Comparison of ENCODE assay signal across 9 cellular contexts in the genomic region with DNA sequence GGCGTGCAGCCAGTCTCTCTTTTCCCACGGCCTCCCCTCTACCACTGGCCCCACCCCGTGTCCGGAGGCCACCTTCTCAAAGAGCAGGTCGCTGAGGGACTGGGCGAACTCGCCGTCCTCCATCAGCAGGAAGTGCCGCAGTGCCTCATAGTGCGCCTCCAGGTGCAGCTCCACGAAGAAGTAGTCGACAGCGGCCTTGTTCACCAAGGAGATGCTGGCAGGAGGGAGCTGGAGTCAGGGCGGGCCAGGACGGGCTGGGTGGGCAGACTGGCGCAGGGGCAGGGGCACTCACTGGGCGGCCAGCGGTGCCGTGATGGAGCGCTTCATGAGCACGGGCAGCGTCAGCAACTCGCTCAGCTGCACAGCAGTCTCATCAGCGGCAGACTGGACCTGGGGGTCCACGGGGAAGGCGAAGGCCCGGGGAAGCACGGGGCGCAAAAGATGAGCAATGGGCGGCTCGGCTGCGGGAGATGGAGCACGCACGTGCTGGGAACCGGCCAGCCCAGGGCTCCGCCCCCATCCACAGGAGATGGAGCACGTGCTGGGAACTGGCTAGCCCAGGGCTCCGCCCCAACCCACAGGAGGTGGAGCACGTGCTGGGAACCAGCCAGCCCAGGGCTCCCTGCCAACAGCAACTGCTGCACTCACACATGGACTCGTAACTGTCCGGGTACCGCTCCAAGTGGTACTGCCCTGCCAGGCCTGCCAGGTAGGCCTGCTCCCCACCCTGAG. TPM values are rescaled to one million over a fixed set of nuclear protein-coding genes. Genes with fewer than 3 reads are reported as not detected.
DNase-seq lines count a peak whose midpoint lies in the region; ATAC-seq and TF ChIP-seq lines count a peak whose summit lies in the region.
"Had no signal": no experiment of that assay in that cellular context is flagged by ENCODE, and none has a peak within 500 bp of the region (broad histone marks: within the 10 kb centered on the region; RNA-seq: fewer than 3 reads in every experiment).

No MANE protein-coding gene starts in this region.

- H3K27ac Mint-ChIP-seq in activated naive CD8-positive, alpha-beta T cell treated with anti-CD3 and anti-CD28 coated beads, Interleukin-2, amount 50 U/mL, for 24 hours: no peak overlapping the region
- no peak overlapping the region for H3K27ac Mint-ChIP-seq in type B pancreatic cell
- H3K27ac Mint-ChIP-seq: activated B cell treated with CpG ODN at 0.5 μM for 24 hours had no signal

- no peak for ATAC-seq in activated naive CD8-positive, alpha-beta T cell treated with anti-CD3 and anti-CD28 coated beads, Interleukin-2, amount 50 U/mL, for 24 hours
- ATAC-seq in HG03457 (IDR thresholded peaks at IDR 0.05; ENCODE audit: unreplicated experiment): no peak

- H3K4me1 Mint-ChIP-seq in activated naive CD8-positive, alpha-beta T cell treated with anti-CD3 and anti-CD28 coated beads, Interleukin-2, amount 50 U/mL, for 24 hours: no peaks in the 10 kb centered on the region
- no peaks in the 10 kb centered on the region for H3K4me1 Mint-ChIP-seq in type B pancreatic cell (ENCODE audit: unreplicated experiment)
- H3K4me1 Mint-ChIP-seq: activated B cell treated with CpG ODN at 0.5 μM for 24 hours had no signal

- CTCF ChIA-PET in BJ (lab: Yijun Ruan, JAX): interaction anchor here (0.9 to 2.0 kb wide), 2 partner anchors 11 to 18 kb away, joined by 4 to 6 read pairs; no protein-coding TSS in a partner anchor

- peaks cover 63% of the 10 kb centered on the region for H3K36me3 ChIP-seq in BJ (ENCODE audit: control insufficient read depth, insufficient read depth, low read length)

- no peak overlapping the region for H3K4me3 ChIP-seq in BJ (ENCODE audit: low read depth, low read length)

- no peaks in the 10 kb centered on the region for H3K27me3 ChIP-seq in BJ (ENCODE audit: control insufficient read depth, insufficient read depth, low read length)

- H3K4me3 Mint-ChIP-seq in activated naive CD8-positive, alpha-beta T cell treated with anti-CD3 and anti-CD28 coated beads, Interleukin-2, amount 50 U/mL, for 24 hours: no peak overlapping the region
- H3K4me3 Mint-ChIP-seq in type B pancreatic cell: no peak overlapping the region
- H3K4me3 Mint-ChIP-seq: activated B cell treated with CpG ODN at 0.5 μM for 24 hours had no signal

- no peaks in the 10 kb centered on the region for H3K9me3 Mint-ChIP-seq in activated naive CD8-positive, alpha-beta T cell treated with anti-CD3 and anti-CD28 coated beads, Interleukin-2, amount 50 U/mL, for 24 hours
- H3K9me3 Mint-ChIP-seq in type B pancreatic cell: no peaks in the 10 kb centered on the region
- H3K9me3 Mint-ChIP-seq: activated B cell treated with CpG ODN at 0.5 μM for 24 hours had no signal

- no peak for TF ChIP-seq CTCF in BJ (IDR thresholded peaks at IDR 0.05; ENCODE audit: insufficient read depth, low read depth, low read length)
- no peak for TF ChIP-seq CTCF in type B pancreatic cell (conservative IDR thresholded peaks at IDR 0.05)

- DNase-seq in BJ (ENCODE audit: low read depth) (peak; percentile 50), M059J (ENCODE audit: low read depth) (peak; percentile 54), amniotic epithelial cell (ENCODE audit: low read depth) (peak; percentile 87), iPS-NIHi7 (ENCODE audit: extremely low spot score) (peak; percentile 84), type B pancreatic cell (ENCODE audit: extremely low spot score, unreplicated experiment) (no peak)
- DNase-seq in activated naive CD8-positive, alpha-beta T cell treated with anti-CD3 and anti-CD28 coated beads, Interleukin-2, amount 50 U/mL, for 24 hours: no peak
- DNase-seq in stimulated activated CD4-positive, alpha-beta T cell treated with anti-CD3 and anti-CD28 coated beads, Interleukin-2, amount 100 ng/mL, for 48 hours: no peak
- DNase-seq: activated B cell treated with CpG ODN at 0.5 μM for 24 hours had no signal

- H3K36me3 Mint-ChIP-seq in activated naive CD8-positive, alpha-beta T cell treated with anti-CD3 and anti-CD28 coated beads, Interleukin-2, amount 50 U/mL, for 24 hours (ENCODE audit: low read depth): peaks cover 27% of the 10 kb centered on the region
- peaks cover 5% of the 10 kb centered on the region for H3K36me3 Mint-ChIP-seq in type B pancreatic cell

- POLR2A ChIA-PET in BJ (lab: Charles Lee): no interaction called here

- no peaks in the 10 kb centered on the region for H3K27me3 Mint-ChIP-seq in activated naive CD8-positive, alpha-beta T cell treated with anti-CD3 and anti-CD28 coated beads, Interleukin-2, amount 50 U/mL, for 24 hours
- no peaks in the 10 kb centered on the region for H3K27me3 Mint-ChIP-seq in type B pancreatic cell
- H3K27me3 Mint-ChIP-seq: activated B cell treated with CpG ODN at 0.5 μM for 24 hours had no signal

RNA-seq across cellular contexts. Expression of gene SELENOO, which starts 18.4 kb away (rescaled TPM):
- polyA plus RNA-seq in BJ (2011; rRNA removed): 8.0 and 16.7 TPM in 2 replicates
- 5.9 and 6.0 TPM in 2 replicates for polyA minus RNA-seq in BJ (2011; rRNA and poly(A)+ RNA removed)
- total RNA-seq in M059J (2014; rRNA removed; shearing (Covaris generic)): 12.0 and 21.4 TPM in 2 replicates
- total RNA-seq in type B pancreatic cell (ENCODE audit: low replicate concordance): 23.8 and 28.5 TPM in 2 replicates

RNA-seq across cellular contexts. Expression of gene TUBGCP6, which starts 25.7 kb away (rescaled TPM):
- 9.4 and 17.5 TPM in 2 replicates for polyA plus RNA-seq in BJ (2011; rRNA removed)
- 9.0 and 11.5 TPM in 2 replicates for polyA minus RNA-seq in BJ (2011; rRNA and poly(A)+ RNA removed)
- total RNA-seq in M059J (2014; rRNA removed; shearing (Covaris generic)): 1.7 and 12.5 TPM in 2 replicates
- 43.0 and 51.4 TPM in 2 replicates for total RNA-seq in type B pancreatic cell (ENCODE audit: low replicate concordance)

RNA-seq across cellular contexts. Expression of gene HDAC10, which starts 31.9 kb away (rescaled TPM):
- 8.8 and 18.2 TPM in 2 replicates for polyA plus RNA-seq in BJ (2011; rRNA removed)
- 9.6 and 9.9 TPM in 2 replicates for polyA minus RNA-seq in BJ (2011; rRNA and poly(A)+ RNA removed)
- total RNA-seq in M059J (2014; rRNA removed; shearing (Covaris generic)): 5.4 and 12.3 TPM in 2 replicates
- 29.5 and 37.1 TPM in 2 replicates for total RNA-seq in type B pancreatic cell (ENCODE audit: low replicate concordance)

RNA-seq across cellular contexts. Expression of gene TRABD, which starts 33.4 kb away (rescaled TPM):
- polyA plus RNA-seq in BJ (2011; rRNA removed): 13.5 and 31.5 TPM in 2 replicates
- 13.1 and 14.2 TPM in 2 replicates for polyA minus RNA-seq in BJ (2011; rRNA and poly(A)+ RNA removed)
- 9.7 and 15.1 TPM in 2 replicates for total RNA-seq in M059J (2014; rRNA removed; shearing (Covaris generic))
- 33.8 and 37.7 TPM in 2 replicates for total RNA-seq in type B pancreatic cell (ENCODE audit: low replicate concordance)

RNA-seq across cellular contexts. Expression of gene MAPK12, which starts 42.3 kb away (rescaled TPM):
- 36.6 and 51.4 TPM in 2 replicates for polyA plus RNA-seq in BJ (2011; rRNA removed)
- 33.0 and 51.2 TPM in 2 replicates for polyA minus RNA-seq in BJ (2011; rRNA and poly(A)+ RNA removed)
- total RNA-seq in M059J (2014; rRNA removed; shearing (Covaris generic)): 10.1 and 16.9 TPM in 2 replicates
- total RNA-seq in type B pancreatic cell (ENCODE audit: low replicate concordance): 11.4 and 31.3 TPM in 2 replicates

Comparison
In these comparisons a context has a peak if more than half of its experiments do, and no peak if none do; other contexts are left out.
1. DNase-seq: peak in BJ (single experiment), M059J (single experiment), amniotic epithelial cell (single experiment) and iPS-NIHi7 (single experiment); none in activated naive CD8-positive, alpha-beta T cell treated with anti-CD3 and anti-CD28 coated beads, Interleukin-2, amount 50 U/mL, for 24 hours (single experiment), type B pancreatic cell (single experiment) and stimulated activated CD4-positive, alpha-beta T cell treated with anti-CD3 and anti-CD28 coated beads, Interleukin-2, amount 100 ng/mL, for 48 hours (0 of 2).